In genomic region chr17:47288531-47289116, GRCh38 we compare ENCODE assay signal across 1 cellular context.
TF ChIP-seq lines count a peak whose summit lies in the region.

No MANE protein-coding gene starts in this region.

TF ChIP-seq in HepG2, 621 proteins besides CTCF, POLR2A, EP300 and RAD21:
- peak; percentile 88 for TF ChIP-seq NFE2L2 (IDR thresholded peaks at IDR 0.05; ENCODE audit: low read length)
- TF ChIP-seq MAFF (IDR thresholded peaks at IDR 0.05; ENCODE audit: low read depth, low read length), result peak; percentile 42; the same call in 1 of the 2 replicates
- TF ChIP-seq NFE2 (CRISPR knock-in tag; IDR thresholded peaks at IDR 0.05), result peak; percentile 83; the same call in 1 of the 2 replicates
- TF ChIP-seq ZBTB3 (CRISPR knock-in tag; IDR thresholded peaks at IDR 0.05; ENCODE audit: borderline replicate concordance, low read depth), result no peak
- TF ChIP-seq MAFK (conservative IDR thresholded peaks at IDR 0.05 in 1 of 2, IDR thresholded peaks at IDR 0.05 in 1 of 2; ENCODE audit: low read length in 2 of 2), result peak; percentile 25 to 57; a peak in 3 of 4 replicates
TF ChIP-seq in HepG2: peak in this region for 4.
